ENCODE assay signal across 18 cellular contexts in genomic region chr5:6424700-6425099, GRCh38. TPM values are rescaled to one million over a fixed set of nuclear protein-coding genes. Genes with fewer than 3 reads are reported as not detected.
DNase-seq lines count a peak whose midpoint lies in the region; ATAC-seq, FAIRE-seq and TF ChIP-seq lines count a peak whose summit lies in the region.
"Had no signal": no experiment of that assay in that cellular context is flagged by ENCODE, and none has a peak within 500 bp of the region (broad histone marks: within the 10 kb centered on the region; RNA-seq: fewer than 3 reads in every experiment).

No MANE protein-coding gene starts in this region.

- H3K9me1 ChIP-seq in endothelial cell of umbilical vein (replicated peaks; ENCODE audit: control insufficient read depth, extremely low read depth, insufficient read depth, low read length) = no peaks in the 10 kb centered on the region

- peaks cover 2% of the 10 kb centered on the region for H3K36me3 Mint-ChIP-seq in T-helper 17 cell (ENCODE audit: low read depth)
- H3K36me3 Mint-ChIP-seq: CD4-positive, CD25-positive, alpha-beta regulatory T cell; CD8-positive, alpha-beta T cell had no signal

- H3K36me3 ChIP-seq in endothelial cell of umbilical vein (ENCODE audit: control insufficient read depth in 2 of 2, extremely low read depth in 1 of 2, insufficient read depth in 2 of 2, low read length in 2 of 2) = no peaks in the 10 kb centered on the region
- no peaks in the 10 kb centered on the region for H3K36me3 ChIP-seq in gastrocnemius medialis
- H3K36me3 ChIP-seq: BLaER1 had no signal

- no TSS peak for BruUV-seq in endothelial cell of umbilical vein (replicated peaks; lab: Mats Ljungman, UMichigan)

- H3K27ac ChIP-seq in VCaP = peak overlapping the region; percentile 60; the same call in 1 of the 2 replicates
- no peak overlapping the region for H3K27ac ChIP-seq in endothelial cell of umbilical vein (ENCODE audit: insufficient read depth, low read depth, low read length)
- H3K27ac ChIP-seq in gastrocnemius medialis = peak overlapping the region; percentile 74 to 88 (median 85)
- H3K27ac ChIP-seq: BLaER1, C4-2B, GM23248 had no signal

- H3K4me1 Mint-ChIP-seq in T-helper 17 cell = peaks cover 2% of the 10 kb centered on the region
- H3K4me1 Mint-ChIP-seq: CD4-positive, CD25-positive, alpha-beta regulatory T cell; H9 had no signal

- dilution Hi-C loops in endothelial cell of umbilical vein (cut with MboI; ENCODE audit: extremely low pct_ligation_motif_present, low sequenced_read_pairs) = no loop called here

- intact Hi-C loops in endothelial cell of umbilical vein (cut with micrococcal nuclease) = no loop called here
- intact Hi-C loops in gastrocnemius medialis (cut with DNase I; ENCODE audit: low total_unique reads) = no loop called here

- H3K4me3 ChIP-seq in endothelial cell of umbilical vein (replicated peaks in 1 of 3; ENCODE audit: insufficient read depth in 1 of 3, low read depth in 1 of 3, low read length in 3 of 3) (no peak overlapping the region), gastrocnemius medialis (no peak overlapping the region)
- H3K4me3 ChIP-seq: BLaER1, GM23248 had no signal

- H2AFZ ChIP-seq in endothelial cell of umbilical vein (ENCODE audit: low read depth, low read length) = no peak overlapping the region
- H2AFZ ChIP-seq: GM23248 had no signal

- H3K4me1 ChIP-seq in endothelial cell of umbilical vein (ENCODE audit: control insufficient read depth, extremely low read depth, insufficient read depth, low read length) (peaks cover 36% of the 10 kb centered on the region), gastrocnemius medialis (peaks cover 11 to 13% of the 10 kb centered on the region in 2 donors)
- H3K4me1 ChIP-seq: BLaER1 had no signal

- DNase-seq in endothelial cell of umbilical vein (ENCODE audit: low read depth, low spot score) (no peak), gastrocnemius medialis (no peak), hepatic stellate cell (ENCODE audit: low spot score) (no peak), T-helper 17 cell (no peak)
- DNase-seq: Caco-2; CD4-positive, CD25-positive, alpha-beta regulatory T cell; CD8-positive, alpha-beta T cell; DND-41; GM23248; H9; HFFc6 had no signal

- CTCF ChIA-PET in endothelial cell of umbilical vein (lab: Charles Lee) = interaction anchor here (1.2 to 1.4 kb wide), 3 partner anchors 10 to 928 kb away, joined by 3 to 15 read pairs (median 3); no protein-coding TSS in a partner anchor

- TF ChIP-seq CTCF in VCaP (conservative IDR thresholded peaks at IDR 0.05) (no peak), endothelial cell of umbilical vein (IDR thresholded peaks at IDR 0.05; ENCODE audit: extremely low read depth in 1 of 2, insufficient read depth in 1 of 2, low read depth in 1 of 2, low read length in 2 of 2) (no peak), gastrocnemius medialis (IDR thresholded peaks at IDR 0.05 in 4 of 5, conservative IDR thresholded peaks at IDR 0.05 in 1 of 5) (no peak)

- in situ Hi-C loops in gastrocnemius medialis (cut with MboI; ENCODE audit: low sequenced_read_pairs in 4 of 4) = no loop called here

- peaks cover 55% of the 10 kb centered on the region for H3K27me3 Mint-ChIP-seq in T-helper 17 cell

- no peaks in the 10 kb centered on the region for H3K9me3 ChIP-seq in endothelial cell of umbilical vein (replicated peaks; ENCODE audit: control insufficient read depth, insufficient read depth, low read length)
- no peaks in the 10 kb centered on the region for H3K9me3 ChIP-seq in gastrocnemius medialis
- H3K9me3 ChIP-seq in T-helper 17 cell (ENCODE audit: control insufficient read depth, low read length, poor library complexity, severe bottlenecking) = no peaks in the 10 kb centered on the region
- H3K9me3 ChIP-seq: BLaER1, Caco-2 had no signal

- POLR2A ChIA-PET in endothelial cell of umbilical vein (lab: Charles Lee) = no interaction called here

- H3K27ac Mint-ChIP-seq in T-helper 17 cell = no peak overlapping the region
- H3K27ac Mint-ChIP-seq: CD8-positive, alpha-beta T cell; H9; HFFc6 had no signal

- ATAC-seq in gastrocnemius medialis (no peak), GM19452 (IDR thresholded peaks at IDR 0.05; ENCODE audit: unreplicated experiment) (no peak), T-helper 17 cell (no peak)
- ATAC-seq: CD8-positive, alpha-beta T cell; HCT116 had no signal

- H4K20me1 ChIP-seq in endothelial cell of umbilical vein (replicated peaks; ENCODE audit: control insufficient read depth, extremely low read depth, insufficient read depth, low read length) = no peaks in the 10 kb centered on the region
- H4K20me1 ChIP-seq: BLaER1 had no signal

- TF ChIP-seq POLR2A in endothelial cell of umbilical vein (IDR thresholded peaks at IDR 0.05; ENCODE audit: low read depth, low read length) = no peak
- no peak for TF ChIP-seq POLR2A in gastrocnemius medialis (IDR thresholded peaks at IDR 0.05)

- no peak overlapping the region for H3K4me2 ChIP-seq in endothelial cell of umbilical vein (ENCODE audit: insufficient read depth, low read length)
- H3K4me2 ChIP-seq: BLaER1 had no signal

- H3K9ac ChIP-seq in endothelial cell of umbilical vein (replicated peaks; ENCODE audit: extremely low read depth, insufficient read depth, low read length) = no peak overlapping the region
- H3K9ac ChIP-seq: BLaER1, GM23248 had no signal

- no peaks in the 10 kb centered on the region for H3K79me2 ChIP-seq in endothelial cell of umbilical vein (ENCODE audit: control insufficient read depth, insufficient read depth, low read length)

- peak; percentile 46 for FAIRE-seq in endothelial cell of umbilical vein (lab: Jason Lieb, UNC)
- FAIRE-seq: G401.6, GM12892 had no signal

- no peak overlapping the region for H3K4me3 Mint-ChIP-seq in T-helper 17 cell
- H3K4me3 Mint-ChIP-seq: CD4-positive, CD25-positive, alpha-beta regulatory T cell; CD8-positive, alpha-beta T cell; H9; HFFc6 had no signal

- H3K27me3 ChIP-seq in endothelial cell of umbilical vein (ENCODE audit: control insufficient read depth in 2 of 2, insufficient read depth in 2 of 2, low read length in 2 of 2) = no peaks in the 10 kb centered on the region
- H3K27me3 ChIP-seq in gastrocnemius medialis = no peaks in the 10 kb centered on the region
- H3K27me3 ChIP-seq: BLaER1 had no signal

TF ChIP-seq in endothelial cell of umbilical vein, 7 proteins besides CTCF, POLR2A, EP300 and RAD21:
- TF ChIP-seq, protein P1, sequence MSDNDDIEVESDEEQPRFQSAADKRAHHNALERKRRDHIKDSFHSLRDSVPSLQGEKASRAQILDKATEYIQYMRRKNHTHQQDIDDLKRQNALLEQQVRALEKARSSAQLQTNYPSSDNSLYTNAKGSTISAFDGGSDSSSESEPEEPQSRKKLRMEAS (IDR thresholded peaks at IDR 0.05; ENCODE audit: insufficient read depth, insufficient read length) = no peak
- TF ChIP-seq POLR2AphosphoS5 (IDR thresholded peaks at IDR 0.05; ENCODE audit: insufficient read depth, low read depth, low read length) (no peak), JUN (IDR thresholded peaks at IDR 0.05; ENCODE audit: borderline replicate concordance, insufficient read depth, insufficient read length, low read depth) (no peak), FOS (IDR thresholded peaks at IDR 0.05; ENCODE audit: borderline replicate concordance, insufficient read depth, low read length) (no peak), MYC (IDR thresholded peaks at IDR 0.05; ENCODE audit: low read depth, low read length) (no peak)

RNA-seq across cellular contexts. Expression of gene UBE2QL1, which starts 24.0 kb away (rescaled TPM):
- total RNA-seq in endothelial cell of umbilical vein = 0.15 and 0.21 TPM in 2 replicates
- 0.04 and 0.05 TPM in 2 replicates for polyA plus RNA-seq in endothelial cell of umbilical vein
- polyA plus RNA-seq in endothelial cell of umbilical vein (2011; cell fraction: cytosol; rRNA removed) = 0.08 and 0.09 TPM in 2 replicates
- polyA plus RNA-seq in endothelial cell of umbilical vein (2011; cell fraction: nucleus; rRNA removed) = 0.04 and 0.07 TPM in 2 replicates
- polyA plus RNA-seq in endothelial cell of umbilical vein (2012) = 0.11 and 0.19 TPM in 2 replicates
- polyA minus RNA-seq in endothelial cell of umbilical vein = 0.10 TPM in 1 of 2 replicates, not detected in the other
- polyA minus RNA-seq in endothelial cell of umbilical vein (2011; cell fraction: cytosol; rRNA and poly(A)+ RNA removed) = not detected
- 0.10 TPM in 1 of 2 replicates, not detected in the other for polyA minus RNA-seq in endothelial cell of umbilical vein (2011; cell fraction: nucleus; rRNA and poly(A)+ RNA removed)
- total RNA-seq in gastrocnemius medialis = 100 to 1,000 TPM in 1 of 4 donors, 10 to 100 TPM in 3; 48.8 to 150 (median 67.0) TPM
- under 1 TPM in 1 of 2 donors, not detected in 1; 0.05 TPM for total RNA-seq in T-helper 17 cell
- total RNA-seq: Caco-2; CD4-positive, CD25-positive, alpha-beta regulatory T cell; GM23248; HFFc6 had no signal
- polyA plus RNA-seq: CD4-positive, CD25-positive, alpha-beta regulatory T cell; GM23248 had no signal

RNA-seq across cellular contexts. Expression of gene MED10, which starts 46.4 kb away (rescaled TPM):
- total RNA-seq in endothelial cell of umbilical vein = 55.6 and 57.8 TPM in 2 replicates
- polyA plus RNA-seq in endothelial cell of umbilical vein = 49.8 and 56.3 TPM in 2 replicates
- polyA plus RNA-seq in endothelial cell of umbilical vein (2011; cell fraction: cytosol; rRNA removed) = 60.2 and 65.5 TPM in 2 replicates
- polyA plus RNA-seq in endothelial cell of umbilical vein (2011; cell fraction: nucleus; rRNA removed) = 55.0 and 80.6 TPM in 2 replicates
- 53.5 and 68.5 TPM in 2 replicates for polyA plus RNA-seq in endothelial cell of umbilical vein (2012)
- polyA minus RNA-seq in endothelial cell of umbilical vein = 9.9 and 16.5 TPM in 2 replicates
- 16.0 TPM for polyA minus RNA-seq in endothelial cell of umbilical vein (2011; cell fraction: cytosol; rRNA and poly(A)+ RNA removed)
- 32.0 and 32.4 TPM in 2 replicates for polyA minus RNA-seq in endothelial cell of umbilical vein (2011; cell fraction: nucleus; rRNA and poly(A)+ RNA removed)
- total RNA-seq in gastrocnemius medialis = 10 to 100 TPM; 15.9 to 37.5 (median 32.2) TPM
- total RNA-seq in T-helper 17 cell = 10 to 100 TPM; 70.5 to 78.7 TPM

Comparison
In these comparisons a context has a peak if more than half of its experiments do, and no peak if none do; other contexts are left out.
1. RNA of gene UBE2QL1, which starts 24.0 kb away (total RNA-seq): 48.8 to 150 TPM in gastrocnemius medialis; 0.15 to 0.21 TPM in endothelial cell of umbilical vein and 0.05 TPM in T-helper 17 cell; every median in the first group is over 10 times any median in the second.